Comparison of ENCODE assay signal across 8 cellular contexts in the genomic region with DNA sequence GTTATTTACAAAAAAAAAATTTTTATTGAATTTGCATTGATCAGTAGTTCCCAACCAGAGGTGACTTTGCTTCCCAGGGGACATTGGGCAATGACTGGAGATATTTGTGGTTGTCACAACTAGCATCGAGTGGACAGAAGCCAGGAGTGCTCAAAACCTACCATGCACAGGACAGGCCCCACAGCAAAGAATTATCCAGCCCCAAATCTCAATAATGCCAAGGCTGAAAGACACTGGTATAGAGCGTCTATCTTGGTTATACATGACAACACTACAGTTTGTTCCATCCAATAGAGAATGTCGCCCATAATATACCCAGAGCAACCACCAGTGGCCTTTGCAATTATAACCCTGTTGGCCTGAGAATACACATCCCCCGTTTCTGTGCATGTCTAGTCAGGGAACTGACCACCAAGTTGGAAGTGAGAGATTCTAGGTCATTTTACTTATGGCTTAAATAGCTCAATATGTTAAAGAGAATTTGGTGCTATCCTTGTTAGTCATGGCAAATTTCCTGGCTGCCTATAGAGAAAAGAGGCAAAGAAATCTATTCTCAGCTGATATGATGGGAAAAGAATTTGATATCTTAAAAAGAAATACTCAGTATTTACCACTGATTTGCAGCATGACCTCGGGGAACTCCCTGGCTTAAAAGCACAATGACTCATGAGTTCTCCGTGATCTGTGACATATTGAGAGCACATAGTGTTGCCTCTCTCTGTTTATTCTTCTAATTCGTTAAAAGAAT.
A peak's percentile ranks its signal among the peaks of the same experiment; 100 is the strongest.
DNase-seq lines count a peak whose midpoint lies in the region; ATAC-seq and TF ChIP-seq lines count a peak whose summit lies in the region.

No MANE protein-coding gene starts in this region.

- no peak overlapping the region for H3K4me3 ChIP-seq in right cardiac atrium (ENCODE audit: low read length)
- H3K4me3 ChIP-seq in right atrium auricular region, result no peak overlapping the region
- H3K4me3 ChIP-seq in upper lobe of right lung, result no peak overlapping the region
- no peak overlapping the region for H3K4me3 ChIP-seq in mesendoderm (ENCODE audit: low read length)
- no peak overlapping the region for H3K4me3 ChIP-seq in suprapubic skin

- no peak overlapping the region for H3K56ac ChIP-seq in mesendoderm (ENCODE audit: low read length)

- no peak overlapping the region for H2BK15ac ChIP-seq in mesendoderm (replicated peaks; ENCODE audit: low read depth)

- 47% methylated on average over 7 of the region's 7 CpGs for WGBS in right cardiac atrium
- WGBS in mesendoderm (ENCODE audit: extremely low coverage, insufficient coverage, low lambda C conversion rate), result no CpG with 5 or more reads among the region's 7 CpGs
- WGBS in suprapubic skin, result 49% methylated on average over 7 of the region's 7 CpGs

- no peak overlapping the region for H2AK5ac ChIP-seq in mesendoderm (ENCODE audit: low read length)

- H3K79me1 ChIP-seq in mesendoderm (ENCODE audit: low read length), result no peaks in the 10 kb centered on the region

- DNase-seq in right cardiac atrium, result no peak
- DNase-seq in right atrium auricular region (ENCODE audit: low spot score), result no peak
- DNase-seq in NCI-H460 (ENCODE audit: extremely low read depth, low read depth), result peak; percentile 20
- DNase-seq in fibroblast of the conjunctiva (ENCODE audit: low read depth), result peak; percentile 5
- no peak for DNase-seq in upper lobe of right lung
- no peak for DNase-seq in mesendoderm
- no peak for DNase-seq in suprapubic skin (ENCODE audit: low spot score in 2 of 2)
- DNase-seq in stimulated activated CD4-positive, alpha-beta T cell treated with anti-CD3 and anti-CD28 coated beads, Interleukin-15, amount 100 ng/mL, for 24 hours, result no peak

- H3K27ac ChIP-seq in right cardiac atrium (ENCODE audit: low read length) (no peak overlapping the region), right atrium auricular region (no peak overlapping the region), upper lobe of right lung (no peak overlapping the region), mesendoderm (ENCODE audit: low read depth, low read length) (no peak overlapping the region), suprapubic skin (no peak overlapping the region)

- no peak overlapping the region for H3K18ac ChIP-seq in mesendoderm (ENCODE audit: low read length)

- no peak overlapping the region for H4K8ac ChIP-seq in mesendoderm (ENCODE audit: low read depth, low read length)

- no peak overlapping the region for H3K4me2 ChIP-seq in mesendoderm (ENCODE audit: low read length)

- H3K36me3 ChIP-seq in right atrium auricular region (no peaks in the 10 kb centered on the region), upper lobe of right lung (no peaks in the 10 kb centered on the region), mesendoderm (ENCODE audit: control insufficient read depth, insufficient read depth, low read length) (no peaks in the 10 kb centered on the region), suprapubic skin (no peaks in the 10 kb centered on the region)

- H3K27me3 ChIP-seq in right cardiac atrium (ENCODE audit: control insufficient read depth, insufficient read depth) (no peaks in the 10 kb centered on the region), right atrium auricular region (no peaks in the 10 kb centered on the region), upper lobe of right lung (no peaks in the 10 kb centered on the region), mesendoderm (ENCODE audit: insufficient read depth, low read length, poor library complexity) (no peaks in the 10 kb centered on the region), suprapubic skin (no peaks in the 10 kb centered on the region)

- intact Hi-C loops in right cardiac atrium (cut with DNase I) (no loop called here), upper lobe of right lung (cut with DNase I) (no loop called here)

- peak; percentile 67 to 71 for ATAC-seq in right cardiac atrium
- ATAC-seq in upper lobe of right lung, result peak; percentile 56

- no peak overlapping the region for H2BK120ac ChIP-seq in mesendoderm (ENCODE audit: low read depth, low read length)

- no peak overlapping the region for H3K9ac ChIP-seq in mesendoderm (ENCODE audit: low read length)

- no peak overlapping the region for H4K5ac ChIP-seq in mesendoderm (ENCODE audit: low read length)

- H3K4ac ChIP-seq in mesendoderm (ENCODE audit: low read depth, low read length), result no peak overlapping the region

- TF ChIP-seq CTCF in right atrium auricular region (IDR thresholded peaks at IDR 0.05), result no peak
- TF ChIP-seq CTCF in upper lobe of right lung (IDR thresholded peaks at IDR 0.05), result no peak
- no peak for TF ChIP-seq CTCF in suprapubic skin (IDR thresholded peaks at IDR 0.05)

- H3K4me1 ChIP-seq in right cardiac atrium (ENCODE audit: control insufficient read depth, insufficient read depth, low read length) (no peaks in the 10 kb centered on the region), right atrium auricular region (peaks cover 0 to 7% of the 10 kb centered on the region in 2 donors), upper lobe of right lung (peaks cover 15% of the 10 kb centered on the region), mesendoderm (ENCODE audit: control insufficient read depth, low read depth, low read length) (no peaks in the 10 kb centered on the region), suprapubic skin (peaks cover 9% of the 10 kb centered on the region)

- H3K9me3 ChIP-seq in right cardiac atrium (ENCODE audit: control insufficient read depth, low read length) (no peaks in the 10 kb centered on the region), right atrium auricular region (no peaks in the 10 kb centered on the region), upper lobe of right lung (no peaks in the 10 kb centered on the region), suprapubic skin (no peaks in the 10 kb centered on the region)

- no peak for TF ChIP-seq EP300 in suprapubic skin (IDR thresholded peaks at IDR 0.05)

- no peak for TF ChIP-seq POLR2A in suprapubic skin (IDR thresholded peaks at IDR 0.05)

- H3K79me2 ChIP-seq in mesendoderm (ENCODE audit: control insufficient read depth, insufficient read depth, low read length), result no peaks in the 10 kb centered on the region

- no peak overlapping the region for H2BK5ac ChIP-seq in mesendoderm (ENCODE audit: low read length)

- no peak overlapping the region for H3K23ac ChIP-seq in mesendoderm (ENCODE audit: low read length)

Comparison
In these comparisons a context has a peak if more than half of its experiments do, and no peak if none do; other contexts are left out.
1. DNase-seq: peak in NCI-H460 (single experiment) and fibroblast of the conjunctiva (single experiment); none in right cardiac atrium (0 of 3), right atrium auricular region (single experiment), upper lobe of right lung (single experiment), mesendoderm (single experiment), suprapubic skin (0 of 2) and stimulated activated CD4-positive, alpha-beta T cell treated with anti-CD3 and anti-CD28 coated beads, Interleukin-15, amount 100 ng/mL, for 24 hours (single experiment).